1 cellular context compared by ENCODE assay signal in genomic region chr20:4065405-4065841, GRCh38.
TF ChIP-seq lines count a peak whose summit lies in the region.

No MANE protein-coding gene starts in this region.

TF ChIP-seq in HepG2, 621 proteins besides CTCF, POLR2A, EP300 and RAD21 (continued from another document):
- TF ChIP-seq, protein P1, sequence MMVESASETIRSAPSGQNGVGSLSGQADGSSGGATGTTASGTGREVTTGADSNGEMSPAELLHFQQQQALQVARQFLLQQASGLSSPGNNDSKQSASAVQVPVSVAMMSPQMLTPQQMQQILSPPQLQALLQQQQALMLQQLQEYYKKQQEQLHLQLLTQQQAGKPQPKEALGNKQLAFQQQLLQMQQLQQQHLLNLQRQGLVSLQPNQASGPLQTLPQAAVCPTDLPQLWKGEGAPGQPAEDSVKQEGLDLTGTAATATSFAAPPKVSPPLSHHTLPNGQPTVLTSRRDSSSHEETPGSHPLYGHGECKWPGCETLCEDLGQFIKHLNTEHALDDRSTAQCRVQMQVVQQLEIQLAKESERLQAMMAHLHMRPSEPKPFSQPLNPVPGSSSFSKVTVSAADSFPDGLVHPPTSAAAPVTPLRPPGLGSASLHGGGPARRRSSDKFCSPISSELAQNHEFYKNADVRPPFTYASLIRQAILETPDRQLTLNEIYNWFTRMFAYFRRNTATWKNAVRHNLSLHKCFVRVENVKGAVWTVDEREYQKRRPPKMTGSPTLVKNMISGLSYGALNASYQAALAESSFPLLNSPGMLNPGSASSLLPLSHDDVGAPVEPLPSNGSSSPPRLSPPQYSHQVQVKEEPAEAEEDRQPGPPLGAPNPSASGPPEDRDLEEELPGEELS (CRISPR knock-in tag; IDR thresholded peaks at IDR 0.05) = no peak
- TF ChIP-seq MIER2 (CRISPR knock-in tag; IDR thresholded peaks at IDR 0.05) (no peak), ZNF451 (CRISPR knock-in tag; IDR thresholded peaks at IDR 0.05) (no peak), SRSF4 (IDR thresholded peaks at IDR 0.05; ENCODE audit: low read depth, low read length, poor library complexity, severe bottlenecking) (no peak), ZNF260 (CRISPR knock-in tag; IDR thresholded peaks at IDR 0.05; ENCODE audit: borderline replicate concordance, low read depth) (no peak)
